36 cellular contexts compared by ENCODE assay signal in the genomic region with DNA sequence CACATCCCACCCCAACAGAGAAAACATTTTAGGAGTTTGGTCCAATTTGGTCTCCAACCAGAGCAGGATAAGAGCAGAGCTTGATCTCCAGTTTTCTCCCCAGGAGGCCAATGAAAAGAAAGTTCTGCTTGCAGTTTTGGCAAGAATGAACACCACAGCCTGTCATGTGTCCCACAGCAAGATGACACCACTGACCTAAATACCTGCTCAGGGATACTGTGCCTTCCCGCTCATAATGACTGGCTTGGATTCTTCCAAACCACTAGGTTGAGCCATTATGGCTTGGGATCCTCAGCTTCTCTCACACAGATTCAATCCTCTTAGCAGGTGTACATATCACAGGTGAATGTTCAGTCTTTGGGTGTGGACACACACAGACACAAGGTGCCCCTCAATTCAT. TPM values are rescaled to one million over a fixed set of nuclear protein-coding genes. Genes with fewer than 3 reads are reported as not detected.
"Had no signal": no experiment of that assay in that cellular context is flagged by ENCODE, and none has a peak within 500 bp of the region (broad histone marks: within the 10 kb centered on the region; RNA-seq: fewer than 3 reads in every experiment).

No MANE protein-coding gene starts in this region.

- H3K27me3 ChIP-seq: adrenal gland, body of pancreas, brain microvascular endothelial cell, breast epithelium had no signal

- H3K9me3 ChIP-seq: adrenal gland, body of pancreas, breast epithelium had no signal

- H3K36me3 ChIP-seq: adrenal gland, brain microvascular endothelial cell, breast epithelium had no signal

- H3K4me1 ChIP-seq: adrenal gland, body of pancreas had no signal

- H3K27ac ChIP-seq: adrenal gland, body of pancreas, brain microvascular endothelial cell, VCaP had no signal

- ATAC-seq: activated CD8-positive, alpha-beta T cell treated with anti-CD3 and anti-CD28 coated beads for 36 hours; activated naive CD4-positive, alpha-beta T cell treated with anti-CD3 and anti-CD28 coated beads, Interleukin-2, amount 50 U/mL, for 72 hours; activated T-cell treated with anti-CD3 and anti-CD28 coated beads, Interleukin-2, amount 50 U/mL, for 4 hours; activated T-cell treated with anti-CD3 and anti-CD28 coated beads, Interleukin-2, amount 50 U/mL, for 72 hours; activated T-helper 17 cell treated with anti-CD3 and anti-CD28 coated beads, Interleukin-2, amount 50 U/mL, for 72 hours; body of pancreas had no signal

- DNase-seq: activated B cell treated with CpG ODN at 0.5 μM for 24 hours; activated CD4-positive, alpha-beta memory T cell treated with anti-CD3 and anti-CD28 coated beads for 36 hours; activated CD4-positive, alpha-beta T cell treated with anti-CD3 and anti-CD28 coated beads for 4 hours; activated CD4-positive, alpha-beta T cell treated with anti-CD3 and anti-CD28 coated beads, Interleukin-2, amount 10 ng/mL, durations not matched to agents 24 days and 14 days; activated CD4-positive, alpha-beta T cell treated with anti-CD3 and anti-CD28 coated beads, Interleukin-2, amount 50 U/mL, for 1 hour; activated CD4-positive, alpha-beta T cell treated with anti-CD3 and anti-CD28 coated beads, Interleukin-2, amount 50 U/mL, for 4 hours; activated CD4-positive, CD25-positive, alpha-beta regulatory T cell treated with anti-CD3 and anti-CD28 coated beads, Interleukin-2, amount 50 U/mL, for 72 hours; activated CD8-positive, alpha-beta memory T cell treated with anti-CD3 and anti-CD28 coated beads, Interleukin-2, amount 50 U/mL, for 4 hours; activated CD8-positive, alpha-beta T cell treated with anti-CD3 and anti-CD28 coated beads for 36 hours; activated effector memory CD4-positive, alpha-beta T cell treated with anti-CD3 and anti-CD28 coated beads, Interleukin-2, amount 50 U/mL, for 16 hours; activated gamma-delta T cell treated with Interleukin-2 at 50 U/mL for 16 hours; activated naive CD4-positive, alpha-beta T cell; activated naive CD4-positive, alpha-beta T cell treated with anti-CD3 and anti-CD28 coated beads for 36 hours; activated naive CD4-positive, alpha-beta T cell treated with anti-CD3 and anti-CD28 coated beads, Interleukin-2, amount 50 U/mL, for 16 hours; activated naive CD8-positive, alpha-beta T cell treated with anti-CD3 and anti-CD28 coated beads for 36 hours; activated T-cell treated with anti-CD3 and anti-CD28 coated beads for 4 hours; activated T-cell treated with anti-CD3 and anti-CD28 coated beads, Interleukin-2, amount 50 U/mL, for 1 hour; activated T-cell treated with anti-CD3 and anti-CD28 coated beads, Interleukin-2, amount 50 U/mL, for 4 hours; activated T-cell treated with anti-CD3 and anti-CD28 coated beads, Interleukin-2, amount 50 U/mL, for 72 hours; amniotic stem cell; aorta; body of pancreas; brain microvascular endothelial cell; central memory CD4-positive, alpha-beta T cell; T-helper 1 cell; T-helper 2 cell; T-helper 9 cell had no signal

- H3K4me3 ChIP-seq: adrenal gland, body of pancreas, breast epithelium had no signal

RNA-seq across cellular contexts. Expression of gene C10orf90, which starts 53.3 kb away (rescaled TPM):
- total RNA-seq: activated B cell treated with CpG ODN at 0.5 μM for 24 hours; activated CD4-positive, alpha-beta memory T cell treated with anti-CD3 and anti-CD28 coated beads for 36 hours; activated CD4-positive, alpha-beta T cell treated with anti-CD3 and anti-CD28 coated beads, Interleukin-2, amount 10 ng/mL, durations not matched to agents 24 days and 14 days; activated CD8-positive, alpha-beta memory T cell treated with anti-CD3 and anti-CD28 coated beads for 36 hours; activated CD8-positive, alpha-beta T cell treated with anti-CD3 and anti-CD28 coated beads for 36 hours; activated naive CD4-positive, alpha-beta T cell treated with anti-CD3 and anti-CD28 coated beads for 36 hours; activated naive CD4-positive, alpha-beta T cell treated with anti-CD3 and anti-CD28 coated beads, Interleukin-2, amount 50 U/mL, for 72 hours; activated naive CD8-positive, alpha-beta T cell treated with anti-CD3 and anti-CD28 coated beads for 36 hours; activated T-cell treated with anti-CD3 and anti-CD28 coated beads, Interleukin-2, amount 50 U/mL, for 4 hours; activated T-cell treated with anti-CD3 and anti-CD28 coated beads, Interleukin-2, amount 50 U/mL, for 72 hours; activated T-helper 1 cell treated with anti-CD3 and anti-CD28 coated beads, Interleukin-12 subunit alpha, Interleukin-12 subunit beta, Interleukin-2, Interleukin-4 antibody, amounts not matched to agents 30 ng/mL and 10 ng/mL and 1 ng/mL, durations not matched to agents 14 hours and 24 hours and 36 hours; aorta; astrocyte; body of pancreas; cardiac septum had no signal
